In the genomic region with DNA sequence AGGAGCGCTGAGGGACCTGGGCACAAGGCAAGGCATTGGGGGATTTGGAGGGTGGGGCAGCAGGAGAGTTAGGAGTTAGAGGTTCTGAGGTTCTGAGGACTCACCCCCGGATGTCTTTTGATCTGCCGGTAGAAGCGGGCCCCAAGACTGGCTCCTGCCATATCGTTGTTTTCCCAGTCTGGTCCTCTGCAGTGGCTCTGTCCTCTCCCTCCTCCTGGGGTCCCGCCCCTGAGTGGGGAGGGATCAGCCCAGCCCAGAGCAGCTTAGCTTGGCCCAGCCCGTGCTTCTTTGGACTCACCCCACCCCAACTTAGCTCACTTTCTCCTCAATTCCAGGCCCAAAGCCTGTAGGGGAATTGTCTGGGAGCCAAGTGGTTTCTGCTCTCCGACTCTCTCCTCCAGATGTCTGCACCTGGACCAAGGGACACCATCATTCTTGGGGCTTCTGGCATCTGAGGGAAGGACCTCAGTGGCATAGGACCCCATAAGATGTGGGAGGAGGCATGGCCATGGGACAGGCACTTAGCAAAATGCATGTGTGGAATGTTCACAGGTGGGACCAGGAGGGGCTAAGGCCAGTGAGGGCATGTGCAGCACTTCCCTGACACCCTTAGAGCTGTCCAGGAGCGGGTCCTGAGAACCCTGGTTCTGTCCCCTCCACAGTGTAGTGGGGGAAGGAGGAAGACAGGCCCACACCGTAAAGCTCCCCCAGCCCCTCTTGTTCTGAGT, we compare ENCODE assay signal across 1 cellular context.
TF ChIP-seq lines count a peak whose summit lies in the region.

No MANE protein-coding gene starts in this region.

TF ChIP-seq in WTC11, 78 proteins besides CTCF, POLR2A, EP300 and RAD21 (continued from another document):
- TF ChIP-seq, protein P1, sequence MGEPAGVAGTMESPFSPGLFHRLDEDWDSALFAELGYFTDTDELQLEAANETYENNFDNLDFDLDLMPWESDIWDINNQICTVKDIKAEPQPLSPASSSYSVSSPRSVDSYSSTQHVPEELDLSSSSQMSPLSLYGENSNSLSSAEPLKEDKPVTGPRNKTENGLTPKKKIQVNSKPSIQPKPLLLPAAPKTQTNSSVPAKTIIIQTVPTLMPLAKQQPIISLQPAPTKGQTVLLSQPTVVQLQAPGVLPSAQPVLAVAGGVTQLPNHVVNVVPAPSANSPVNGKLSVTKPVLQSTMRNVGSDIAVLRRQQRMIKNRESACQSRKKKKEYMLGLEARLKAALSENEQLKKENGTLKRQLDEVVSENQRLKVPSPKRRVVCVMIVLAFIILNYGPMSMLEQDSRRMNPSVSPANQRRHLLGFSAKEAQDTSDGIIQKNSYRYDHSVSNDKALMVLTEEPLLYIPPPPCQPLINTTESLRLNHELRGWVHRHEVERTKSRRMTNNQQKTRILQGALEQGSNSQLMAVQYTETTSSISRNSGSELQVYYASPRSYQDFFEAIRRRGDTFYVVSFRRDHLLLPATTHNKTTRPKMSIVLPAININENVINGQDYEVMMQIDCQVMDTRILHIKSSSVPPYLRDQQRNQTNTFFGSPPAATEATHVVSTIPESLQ (CRISPR knock-in tag; IDR thresholded peaks at IDR 0.05) = no peak
- TF ChIP-seq SMAD4 (CRISPR knock-in tag; IDR thresholded peaks at IDR 0.05) (no peak), ZNF396 (CRISPR knock-in tag; IDR thresholded peaks at IDR 0.05; ENCODE audit: borderline replicate concordance) (no peak), FOXK1 (CRISPR knock-in tag; IDR thresholded peaks at IDR 0.05) (no peak), CREM (CRISPR knock-in tag; IDR thresholded peaks at IDR 0.05) (no peak)
- TF ChIP-seq, protein P2, sequence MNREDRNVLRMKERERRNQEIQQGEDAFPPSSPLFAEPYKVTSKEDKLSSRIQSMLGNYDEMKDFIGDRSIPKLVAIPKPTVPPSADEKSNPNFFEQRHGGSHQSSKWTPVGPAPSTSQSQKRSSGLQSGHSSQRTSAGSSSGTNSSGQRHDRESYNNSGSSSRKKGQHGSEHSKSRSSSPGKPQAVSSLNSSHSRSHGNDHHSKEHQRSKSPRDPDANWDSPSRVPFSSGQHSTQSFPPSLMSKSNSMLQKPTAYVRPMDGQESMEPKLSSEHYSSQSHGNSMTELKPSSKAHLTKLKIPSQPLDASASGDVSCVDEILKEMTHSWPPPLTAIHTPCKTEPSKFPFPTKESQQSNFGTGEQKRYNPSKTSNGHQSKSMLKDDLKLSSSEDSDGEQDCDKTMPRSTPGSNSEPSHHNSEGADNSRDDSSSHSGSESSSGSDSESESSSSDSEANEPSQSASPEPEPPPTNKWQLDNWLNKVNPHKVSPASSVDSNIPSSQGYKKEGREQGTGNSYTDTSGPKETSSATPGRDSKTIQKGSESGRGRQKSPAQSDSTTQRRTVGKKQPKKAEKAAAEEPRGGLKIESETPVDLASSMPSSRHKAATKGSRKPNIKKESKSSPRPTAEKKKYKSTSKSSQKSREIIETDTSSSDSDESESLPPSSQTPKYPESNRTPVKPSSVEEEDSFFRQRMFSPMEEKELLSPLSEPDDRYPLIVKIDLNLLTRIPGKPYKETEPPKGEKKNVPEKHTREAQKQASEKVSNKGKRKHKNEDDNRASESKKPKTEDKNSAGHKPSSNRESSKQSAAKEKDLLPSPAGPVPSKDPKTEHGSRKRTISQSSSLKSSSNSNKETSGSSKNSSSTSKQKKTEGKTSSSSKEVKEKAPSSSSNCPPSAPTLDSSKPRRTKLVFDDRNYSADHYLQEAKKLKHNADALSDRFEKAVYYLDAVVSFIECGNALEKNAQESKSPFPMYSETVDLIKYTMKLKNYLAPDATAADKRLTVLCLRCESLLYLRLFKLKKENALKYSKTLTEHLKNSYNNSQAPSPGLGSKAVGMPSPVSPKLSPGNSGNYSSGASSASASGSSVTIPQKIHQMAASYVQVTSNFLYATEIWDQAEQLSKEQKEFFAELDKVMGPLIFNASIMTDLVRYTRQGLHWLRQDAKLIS (CRISPR knock-in tag; IDR thresholded peaks at IDR 0.05; ENCODE audit: borderline replicate concordance) = no peak
